Comparison of ENCODE assay signal across 9 cellular contexts in genomic region chr1:24735619-24736375, GRCh38. TPM values are rescaled to one million over a fixed set of nuclear protein-coding genes. Genes with fewer than 3 reads are reported as not detected.
DNase-seq lines count a peak whose midpoint lies in the region; ATAC-seq and TF ChIP-seq lines count a peak whose summit lies in the region.
"Had no signal": no experiment of that assay in that cellular context is flagged by ENCODE, and none has a peak within 500 bp of the region (broad histone marks: within the 10 kb centered on the region; RNA-seq: fewer than 3 reads in every experiment).

No MANE protein-coding gene starts in this region.

- TF ChIP-seq CTCF in endodermal cell (conservative IDR thresholded peaks at IDR 0.05) = no peak

- no peaks in the 10 kb centered on the region for H3K36me3 ChIP-seq in endodermal cell (ENCODE audit: control insufficient read depth, insufficient read depth, low read length)

- no peaks in the 10 kb centered on the region for H3K27me3 Mint-ChIP-seq in endodermal cell (ENCODE audit: insufficient read depth)

- H3K4me3 ChIP-seq in endodermal cell (ENCODE audit: low read length) = no peak overlapping the region

- WGBS in endodermal cell (ENCODE audit: insufficient coverage in 1 of 2, insufficient read length in 1 of 2), 2 experiments = 72 to 77% methylated on average over 13 of the region's 13 CpGs

- H3K36me3 Mint-ChIP-seq in endodermal cell (ENCODE audit: low read depth) = no peaks in the 10 kb centered on the region

- no peak overlapping the region for H3K4me3 Mint-ChIP-seq in endodermal cell

- H3K9me3 Mint-ChIP-seq in endodermal cell = no peaks in the 10 kb centered on the region

- no peaks in the 10 kb centered on the region for H3K27me3 ChIP-seq in endodermal cell (ENCODE audit: control insufficient read depth, insufficient read depth, low read length, poor library complexity, severe bottlenecking)

- H3K9ac ChIP-seq in endodermal cell (ENCODE audit: extremely low read depth, low read length, poor library complexity, severe bottlenecking) = no peak overlapping the region

- H3K4me1 Mint-ChIP-seq in endodermal cell = peaks cover 16% of the 10 kb centered on the region

- no peak overlapping the region for H3K27ac ChIP-seq in endodermal cell (ENCODE audit: low read depth, low read length)

- H3K9me3 ChIP-seq in endodermal cell (ENCODE audit: control insufficient read depth, low read length) = no peaks in the 10 kb centered on the region

- H3K27ac Mint-ChIP-seq in endodermal cell = peak overlapping the region; percentile 86

- DNase-seq in COR-L47 (lab: John Stamatoyannopoulos, UW) = peak; percentile 88
- peak; percentile 85 for DNase-seq in NCI-H446 treated with DMSO at 0.1 percent for 48 hours (lab: John Stamatoyannopoulos, UW)
- peak; percentile 87 for DNase-seq in endodermal cell
- peak in 29 of 56 donors; percentile 11 to 58 (median 29) for DNase-seq in nucleus accumbens (lab: John Stamatoyannopoulos, UW)
- no peak for DNase-seq in NCI-H1930 (lab: John Stamatoyannopoulos, UW)
- no peak for DNase-seq in DMS53 treated with DMSO at 0.1 percent for 48 hours (lab: John Stamatoyannopoulos, UW; ENCODE audit: unreplicated experiment)
- DNase-seq: cerebellar nuclear complex had no signal

- ATAC-seq in HG03565 (IDR thresholded peaks at IDR 0.05; ENCODE audit: unreplicated experiment) (no peak), HG03442 (IDR thresholded peaks at IDR 0.05; ENCODE audit: unreplicated experiment) (no peak)

- H3K4me1 ChIP-seq in endodermal cell (ENCODE audit: control insufficient read depth, insufficient read depth, low read length) = peaks cover 5% of the 10 kb centered on the region

RNA-seq across cellular contexts. Expression of gene CLIC4, which starts 9.4 kb away (rescaled TPM):
- total RNA-seq in endodermal cell = 100 to 1,000 TPM; 119 to 146 TPM
- 182 TPM for polyA plus RNA-seq in endodermal cell (2013, experiment 1 of 2)
- polyA plus RNA-seq in endodermal cell (2013, experiment 2 of 2) = 170 TPM

Comparison
In these comparisons a context has a peak if more than half of its experiments do, and no peak if none do; other contexts are left out.
1. DNase-seq: peak in COR-L47 (single experiment), NCI-H446 treated with DMSO at 0.1 percent for 48 hours (single experiment), endodermal cell (single experiment) and nucleus accumbens (29 of 56); none in NCI-H1930 (0 of 2) and DMS53 treated with DMSO at 0.1 percent for 48 hours (single experiment).